ENCODE assay signal across 8 cellular contexts in genomic region chr21:35400233-35400939, GRCh38.
A peak's percentile ranks its signal among the peaks of the same experiment; 100 is the strongest.
DNase-seq lines count a peak whose midpoint lies in the region; ATAC-seq and TF ChIP-seq lines count a peak whose summit lies in the region.

No MANE protein-coding gene starts in this region.

- no peaks in the 10 kb centered on the region for H3K9me3 ChIP-seq in psoas muscle

- peaks cover 0 to 3% of the 10 kb centered on the region in 2 donors for H3K9me3 Mint-ChIP-seq in activated T-cell treated with anti-CD3 and anti-CD28 coated beads, Interleukin-2, amount 50 U/mL, for 72 hours

- H3K27ac ChIP-seq in psoas muscle, result no peak overlapping the region

- WGBS in psoas muscle, 3 donors, result 42 to 51% (median 48%) methylated on average over 8 of the region's 8 CpGs

- no peak overlapping the region for H3K27ac Mint-ChIP-seq in activated T-cell treated with anti-CD3 and anti-CD28 coated beads, Interleukin-2, amount 50 U/mL, for 72 hours

- no peaks in the 10 kb centered on the region for H3K27me3 ChIP-seq in psoas muscle (ENCODE audit: insufficient read depth in 3 of 3, low read length in 2 of 3)

- intact Hi-C loops in psoas muscle (cut with DNase I), result loop anchor here (2.0 to 5.0 kb wide), 3 partner anchors 350 to 654 kb away; no protein-coding TSS in a partner anchor

- H3K4me1 ChIP-seq in psoas muscle, result peaks cover 10% of the 10 kb centered on the region

- H3K4me1 Mint-ChIP-seq in activated T-cell treated with anti-CD3 and anti-CD28 coated beads, Interleukin-2, amount 50 U/mL, for 72 hours (ENCODE audit: low read depth), result peaks cover 31% of the 10 kb centered on the region

- peak; percentile 18 for DNase-seq in ELF-1 (ENCODE audit: low read depth, low spot score)
- DNase-seq in HuH-7 (ENCODE audit: low spot score), result peak; percentile 58
- peak; percentile 80 for DNase-seq in NOMO-1 treated with DMSO at 0.1 percent for 48 hours (lab: John Stamatoyannopoulos, UW; ENCODE audit: unreplicated experiment)
- DNase-seq in activated T-cell treated with anti-CD3 and anti-CD28 coated beads, Interleukin-2, amount 50 U/mL, for 72 hours, result peak; percentile 29 to 39
- DNase-seq in germinal center (ENCODE audit: low spot score), result peak; percentile 44
- no peak for DNase-seq in psoas muscle

- H3K4me3 Mint-ChIP-seq in activated T-cell treated with anti-CD3 and anti-CD28 coated beads, Interleukin-2, amount 50 U/mL, for 72 hours, result peak overlapping the region; percentile 57 to 60

- peak; percentile 82 to 85 for ATAC-seq in activated T-cell treated with anti-CD3 and anti-CD28 coated beads, Interleukin-2, amount 50 U/mL, for 72 hours (replicated peaks in 1 of 2)
- ATAC-seq in psoas muscle (peak; percentile 89 to 97 (median 91)), HG02759 (IDR thresholded peaks at IDR 0.05; ENCODE audit: unreplicated experiment) (no peak), GM21367 (IDR thresholded peaks at IDR 0.05; ENCODE audit: unreplicated experiment) (no peak)

- H3K27me3 Mint-ChIP-seq in activated T-cell treated with anti-CD3 and anti-CD28 coated beads, Interleukin-2, amount 50 U/mL, for 72 hours (ENCODE audit: low read depth), result no peaks in the 10 kb centered on the region

- no peaks in the 10 kb centered on the region for H3K36me3 Mint-ChIP-seq in activated T-cell treated with anti-CD3 and anti-CD28 coated beads, Interleukin-2, amount 50 U/mL, for 72 hours (ENCODE audit: insufficient read depth in 2 of 2)

- H3K36me3 ChIP-seq in psoas muscle (ENCODE audit: insufficient read depth in 1 of 2, low read depth in 1 of 2), result no peaks in the 10 kb centered on the region

- TF ChIP-seq CTCF in psoas muscle (IDR thresholded peaks at IDR 0.05), result peak; percentile 57

- peak overlapping the region; percentile 6 for H3K4me3 ChIP-seq in psoas muscle

Comparison
In these comparisons a context has a peak if more than half of its experiments do, and no peak if none do; other contexts are left out.
1. DNase-seq: peak in ELF-1 (single experiment), HuH-7 (single experiment), NOMO-1 treated with DMSO at 0.1 percent for 48 hours (single experiment), activated T-cell treated with anti-CD3 and anti-CD28 coated beads, Interleukin-2, amount 50 U/mL, for 72 hours (2 of 2) and germinal center (single experiment); none in psoas muscle (0 of 2).
2. ATAC-seq: peak in activated T-cell treated with anti-CD3 and anti-CD28 coated beads, Interleukin-2, amount 50 U/mL, for 72 hours (2 of 2) and psoas muscle (4 of 4); none in HG02759 (single experiment) and GM21367 (single experiment).